ENCODE assay signal across 16 cellular contexts in genomic region chr5:154199671-154200220, GRCh38. TPM values are rescaled to one million over a fixed set of nuclear protein-coding genes. Genes with fewer than 3 reads are reported as not detected.
DNase-seq lines count a peak whose midpoint lies in the region; ATAC-seq, FAIRE-seq and TF ChIP-seq lines count a peak whose summit lies in the region.
"Had no signal": no experiment of that assay in that cellular context is flagged by ENCODE, and none has a peak within 500 bp of the region (broad histone marks: within the 10 kb centered on the region; RNA-seq: fewer than 3 reads in every experiment).

No MANE protein-coding gene starts in this region.

- H3K79me2 ChIP-seq in GM23338 (replicated peaks; ENCODE audit: insufficient read depth): peaks cover 11% of the 10 kb centered on the region; the same call in 1 of the 2 replicates

- H3K4me3 ChIP-seq in GM23338: no peak overlapping the region
- H3K4me3 ChIP-seq: body of pancreas, right lobe of liver had no signal

- no peak for ATAC-seq in GM23338
- ATAC-seq in activated CD8-positive, alpha-beta T cell treated with anti-CD3 and anti-CD28 coated beads, Interleukin-2, amount 10 ng/mL, durations not matched to agents 7 days and 5 days: no peak
- ATAC-seq in naive thymus-derived CD8-positive, alpha-beta T cell: no peak
- no peak for ATAC-seq in HG03097 (IDR thresholded peaks at IDR 0.05; ENCODE audit: low FRiP score, unreplicated experiment)
- ATAC-seq: body of pancreas had no signal

- no peaks in the 10 kb centered on the region for H3F3A ChIP-seq in GM23338 (replicated peaks; ENCODE audit: low read depth)

- no peak overlapping the region for H3K4me3 Mint-ChIP-seq in GM23338
- no peak overlapping the region for H3K4me3 Mint-ChIP-seq in activated CD8-positive, alpha-beta T cell treated with anti-CD3 and anti-CD28 coated beads, Interleukin-2, amount 10 ng/mL, durations not matched to agents 7 days and 5 days
- peak overlapping the region in 4 of 10 donors; percentile 12 to 74 (median 47) for H3K4me3 Mint-ChIP-seq in naive thymus-derived CD8-positive, alpha-beta T cell
- H3K4me3 Mint-ChIP-seq: type B pancreatic cell had no signal

- H2AFZ ChIP-seq in GM23338: no peak overlapping the region

- POLR2A ChIA-PET in activated CD8-positive, alpha-beta T cell treated with anti-CD3 and anti-CD28 coated beads, Interleukin-2, amount 10 ng/mL, durations not matched to agents 7 days and 5 days (lab: Charles Lee): interaction anchor here (1.5 to 1.9 kb wide), 2 partner anchors 9 to 10 kb away, joined by 10 to 13 read pairs; partner anchors contain the start of gene GALNT10
- POLR2A ChIA-PET in naive thymus-derived CD8-positive, alpha-beta T cell (lab: Charles Lee): interaction anchor here (0.5 to 8.3 kb wide), 3 partner anchors 8 to 453 kb away, joined by 3 to 66 read pairs (median 4); partner anchors contain the start of gene GALNT10

- TF ChIP-seq CTCF in GM23338 (conservative IDR thresholded peaks at IDR 0.05; ENCODE audit: low read depth in 2 of 2): no peak

- H3K27ac Mint-ChIP-seq in GM23338: peak overlapping the region; percentile 71
- peak overlapping the region; percentile 86 for H3K27ac Mint-ChIP-seq in activated CD8-positive, alpha-beta T cell treated with anti-CD3 and anti-CD28 coated beads, Interleukin-2, amount 10 ng/mL, durations not matched to agents 7 days and 5 days
- H3K27ac Mint-ChIP-seq in naive thymus-derived CD8-positive, alpha-beta T cell: peak overlapping the region in 9 of 10 donors; percentile 88 to 96 (median 94)
- H3K27ac Mint-ChIP-seq: type B pancreatic cell had no signal

- no peaks in the 10 kb centered on the region; the same call in 2 of the 3 replicates for H3K36me3 Mint-ChIP-seq in GM23338 (ENCODE audit: low read depth)
- H3K36me3 Mint-ChIP-seq in activated CD8-positive, alpha-beta T cell treated with anti-CD3 and anti-CD28 coated beads, Interleukin-2, amount 10 ng/mL, durations not matched to agents 7 days and 5 days (ENCODE audit: low read depth): peaks cover 28% of the 10 kb centered on the region
- H3K36me3 Mint-ChIP-seq in naive thymus-derived CD8-positive, alpha-beta T cell: peaks cover 0 to 15% (median 0%) of the 10 kb centered on the region in 3 donors

- no peaks in the 10 kb centered on the region for H3K27me3 ChIP-seq in GM23338 (ENCODE audit: insufficient read depth)
- H3K27me3 ChIP-seq: body of pancreas, right lobe of liver had no signal

- peaks cover 50% of the 10 kb centered on the region for H3K4me1 Mint-ChIP-seq in GM23338
- peaks cover 71% of the 10 kb centered on the region for H3K4me1 Mint-ChIP-seq in activated CD8-positive, alpha-beta T cell treated with anti-CD3 and anti-CD28 coated beads, Interleukin-2, amount 10 ng/mL, durations not matched to agents 7 days and 5 days (ENCODE audit: low read depth)
- peaks cover 49 to 95% (median 88%) of the 10 kb centered on the region in 4 donors for H3K4me1 Mint-ChIP-seq in naive thymus-derived CD8-positive, alpha-beta T cell

- FAIRE-seq in H54 (lab: Jason Lieb, UNC): no peak

- no peak for TF ChIP-seq POLR2A in H54 (IDR thresholded peaks at IDR 0.05; ENCODE audit: low read depth, low read length)

- peaks cover 4% of the 10 kb centered on the region for H3K27me3 Mint-ChIP-seq in GM23338 (ENCODE audit: insufficient read depth, low read depth, poor library complexity)
- no peaks in the 10 kb centered on the region for H3K27me3 Mint-ChIP-seq in activated CD8-positive, alpha-beta T cell treated with anti-CD3 and anti-CD28 coated beads, Interleukin-2, amount 10 ng/mL, durations not matched to agents 7 days and 5 days (ENCODE audit: low read depth)
- H3K27me3 Mint-ChIP-seq in naive thymus-derived CD8-positive, alpha-beta T cell: no peaks in the 10 kb centered on the region

- DNase-seq in DMS53 (lab: John Stamatoyannopoulos, UW): peak; percentile 50
- no peak for DNase-seq in DMS53 treated with DMSO at 0.1 percent for 48 hours (lab: John Stamatoyannopoulos, UW; ENCODE audit: unreplicated experiment)
- DNase-seq in GM23338 (ENCODE audit: low spot score): no peak
- no peak for DNase-seq in activated CD8-positive, alpha-beta T cell treated with anti-CD3 and anti-CD28 coated beads, Interleukin-2, amount 10 ng/mL, durations not matched to agents 7 days and 5 days
- DNase-seq in naive thymus-derived CD8-positive, alpha-beta T cell: no peak
- DNase-seq in H54 (ENCODE audit: insufficient read length, low spot score): no peak
- no peak for DNase-seq in NCI-H2196 (lab: John Stamatoyannopoulos, UW; ENCODE audit: unreplicated experiment)
- DNase-seq: 8988T; activated CD4-positive, CD25-positive, alpha-beta regulatory T cell; body of pancreas; Caco-2; effector CD4-positive, alpha-beta T cell; right lobe of liver; stimulated activated CD4-positive, alpha-beta T cell treated with anti-CD3 and anti-CD28 coated beads, Interleukin-4, amount 100 ng/mL, for 24 hours had no signal

- H3K9me2 ChIP-seq in GM23338 (ENCODE audit: insufficient read depth): no peaks in the 10 kb centered on the region

- no peaks in the 10 kb centered on the region for H3K36me3 ChIP-seq in GM23338 (ENCODE audit: insufficient read depth)
- H3K36me3 ChIP-seq: right lobe of liver had no signal

- H3K4me2 ChIP-seq in GM23338: no peak overlapping the region

- H3K9me3 Mint-ChIP-seq in GM23338: no peaks in the 10 kb centered on the region
- H3K9me3 Mint-ChIP-seq in activated CD8-positive, alpha-beta T cell treated with anti-CD3 and anti-CD28 coated beads, Interleukin-2, amount 10 ng/mL, durations not matched to agents 7 days and 5 days (ENCODE audit: insufficient read depth): no peaks in the 10 kb centered on the region
- no peaks in the 10 kb centered on the region for H3K9me3 Mint-ChIP-seq in naive thymus-derived CD8-positive, alpha-beta T cell
- H3K9me3 Mint-ChIP-seq: type B pancreatic cell had no signal

- H4K20me1 ChIP-seq in GM23338 (replicated peaks; ENCODE audit: insufficient read depth): no peaks in the 10 kb centered on the region

- H3K27ac ChIP-seq in GM23338 (ENCODE audit: low read depth): no peak overlapping the region
- H3K27ac ChIP-seq: body of pancreas, right lobe of liver had no signal

- peaks cover 36% of the 10 kb centered on the region for H3K4me1 ChIP-seq in GM23338 (ENCODE audit: insufficient read depth)
- H3K4me1 ChIP-seq: right lobe of liver had no signal

- CTCF ChIA-PET in activated CD8-positive, alpha-beta T cell treated with anti-CD3 and anti-CD28 coated beads, Interleukin-2, amount 10 ng/mL, durations not matched to agents 7 days and 5 days (lab: Charles Lee): interaction anchor here (0.8 to 4.7 kb wide), 4 partner anchors 10 to 128 kb away, joined by 3 to 41 read pairs (median 3); no protein-coding TSS in a partner anchor

TF ChIP-seq in GM23338, 12 proteins besides CTCF, POLR2A, EP300 and RAD21:
- no peak for TF ChIP-seq EZH2 (IDR thresholded peaks at IDR 0.05; ENCODE audit: low read depth, unreplicated experiment)
- no peak for TF ChIP-seq ZNF331 (CRISPR knock-in tag; IDR thresholded peaks at IDR 0.05; ENCODE audit: low read depth)
- no peak for TF ChIP-seq ETS1 (IDR thresholded peaks at IDR 0.05)
- TF ChIP-seq ZNF114 (CRISPR knock-in tag; IDR thresholded peaks at IDR 0.05): no peak
- no peak for TF ChIP-seq EZH2phosphoT487 (IDR thresholded peaks at IDR 0.05; ENCODE audit: unreplicated experiment)
- TF ChIP-seq STAT1 (IDR thresholded peaks at IDR 0.05; ENCODE audit: unreplicated experiment): no peak
- no peak for TF ChIP-seq NANOG (IDR thresholded peaks at IDR 0.05; ENCODE audit: borderline replicate concordance)
- no peak for TF ChIP-seq REST (IDR thresholded peaks at IDR 0.05; ENCODE audit: unreplicated experiment)
- TF ChIP-seq JUNB (IDR thresholded peaks at IDR 0.05; ENCODE audit: unreplicated experiment): no peak
TF ChIP-seq in GM23338: peak in this region for 0.

RNA-seq across cellular contexts. Expression of gene GALNT10, which starts 9.2 kb away (rescaled TPM):
- total RNA-seq in GM23338 (2014; rRNA removed; shearing (Covaris generic)): 9.4 and 12.9 TPM in 2 replicates
- 2.6 and 3.2 TPM in 2 replicates for polyA plus RNA-seq in GM23338 (2016; fragmentation: Nextera tagmentation; extraction: Ambion mirVana)
- total RNA-seq in activated CD8-positive, alpha-beta T cell treated with anti-CD3 and anti-CD28 coated beads, Interleukin-2, amount 10 ng/mL, durations not matched to agents 7 days and 5 days: 10 to 100 TPM; 21.6 to 23.7 TPM
- total RNA-seq in naive thymus-derived CD8-positive, alpha-beta T cell: 10 to 100 TPM; 46.7 to 51.1 TPM
- 10 to 100 TPM in 1 of 3 donors, 1 to 10 TPM in 2; 6.9 to 15.8 (median 9.1) TPM for polyA plus RNA-seq in naive thymus-derived CD8-positive, alpha-beta T cell
